1 cellular context compared by ENCODE assay signal in genomic region chr7:145168879-145169278, GRCh38.
TF ChIP-seq lines count a peak whose summit lies in the region.

No MANE protein-coding gene starts in this region.

TF ChIP-seq in H1, 55 proteins besides CTCF, POLR2A, EP300 and RAD21:
- TF ChIP-seq POLR2AphosphoS5 (IDR thresholded peaks at IDR 0.05; ENCODE audit: low read depth, low read length) (no peak), BCL11A (IDR thresholded peaks at IDR 0.05; ENCODE audit: low read depth in 2 of 2, low read length in 2 of 2) (no peak), ZNF274 (IDR thresholded peaks at IDR 0.05; ENCODE audit: borderline replicate concordance, extremely low read depth, low read length) (no peak), MAX (IDR thresholded peaks at IDR 0.05) (no peak), SP4 (IDR thresholded peaks at IDR 0.05; ENCODE audit: low read length) (no peak), GTF2F1 (IDR thresholded peaks at IDR 0.05; ENCODE audit: borderline replicate concordance, low read depth, low read length) (no peak), SUZ12 (IDR thresholded peaks at IDR 0.05; ENCODE audit: low read length) (no peak), POU5F1 (IDR thresholded peaks at IDR 0.05; ENCODE audit: low read depth, low read length) (no peak), EZH2 (IDR thresholded peaks at IDR 0.05; ENCODE audit: low read depth, low read length, severe bottlenecking) (no peak), TBP (IDR thresholded peaks at IDR 0.05; ENCODE audit: low read depth, low read length) (no peak), KDM1A (IDR thresholded peaks at IDR 0.05; ENCODE audit: borderline replicate concordance, low read length) (no peak), SIN3A (conservative IDR thresholded peaks at IDR 0.05 in 1 of 2, IDR thresholded peaks at IDR 0.05 in 1 of 2; ENCODE audit: low read depth in 1 of 2, low read length in 2 of 2) (no peak), EGR1 (IDR thresholded peaks at IDR 0.05; ENCODE audit: borderline replicate concordance, low read depth, low read length) (no peak), NRF1 (IDR thresholded peaks at IDR 0.05; ENCODE audit: low read depth, low read length) (no peak), SIRT6 (IDR thresholded peaks at IDR 0.05; ENCODE audit: low read length) (no peak), SRF (IDR thresholded peaks at IDR 0.05; ENCODE audit: low read depth, low read length) (no peak), TAF7 (optimal IDR thresholded peaks at IDR 0.05; ENCODE audit: borderline replicate concordance, low read depth, low read length) (no peak), TAF1 (IDR thresholded peaks at IDR 0.05; ENCODE audit: low read depth, low read length) (no peak)
- TF ChIP-seq, protein P1, sequence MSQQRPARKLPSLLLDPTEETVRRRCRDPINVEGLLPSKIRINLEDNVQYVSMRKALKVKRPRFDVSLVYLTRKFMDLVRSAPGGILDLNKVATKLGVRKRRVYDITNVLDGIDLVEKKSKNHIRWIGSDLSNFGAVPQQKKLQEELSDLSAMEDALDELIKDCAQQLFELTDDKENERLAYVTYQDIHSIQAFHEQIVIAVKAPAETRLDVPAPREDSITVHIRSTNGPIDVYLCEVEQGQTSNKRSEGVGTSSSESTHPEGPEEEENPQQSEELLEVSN (IDR thresholded peaks at IDR 0.05): no peak
